ENCODE assay signal across 1 cellular context in genomic region chr10:31929986-31930675, GRCh38.
TF ChIP-seq lines count a peak whose summit lies in the region.

No MANE protein-coding gene starts in this region.

TF ChIP-seq in WTC11, 78 proteins besides CTCF, POLR2A, EP300 and RAD21 (continued from another document):
- TF ChIP-seq E2F5 (CRISPR knock-in tag; IDR thresholded peaks at IDR 0.05), result no peak
- no peak for TF ChIP-seq PREB (CRISPR knock-in tag; IDR thresholded peaks at IDR 0.05; ENCODE audit: borderline replicate concordance)
- no peak for TF ChIP-seq GRHL2 (CRISPR knock-in tag; IDR thresholded peaks at IDR 0.05; ENCODE audit: insufficient replicate concordance, severe bottlenecking)
